8 cellular contexts compared by ENCODE assay signal in the genomic region with DNA sequence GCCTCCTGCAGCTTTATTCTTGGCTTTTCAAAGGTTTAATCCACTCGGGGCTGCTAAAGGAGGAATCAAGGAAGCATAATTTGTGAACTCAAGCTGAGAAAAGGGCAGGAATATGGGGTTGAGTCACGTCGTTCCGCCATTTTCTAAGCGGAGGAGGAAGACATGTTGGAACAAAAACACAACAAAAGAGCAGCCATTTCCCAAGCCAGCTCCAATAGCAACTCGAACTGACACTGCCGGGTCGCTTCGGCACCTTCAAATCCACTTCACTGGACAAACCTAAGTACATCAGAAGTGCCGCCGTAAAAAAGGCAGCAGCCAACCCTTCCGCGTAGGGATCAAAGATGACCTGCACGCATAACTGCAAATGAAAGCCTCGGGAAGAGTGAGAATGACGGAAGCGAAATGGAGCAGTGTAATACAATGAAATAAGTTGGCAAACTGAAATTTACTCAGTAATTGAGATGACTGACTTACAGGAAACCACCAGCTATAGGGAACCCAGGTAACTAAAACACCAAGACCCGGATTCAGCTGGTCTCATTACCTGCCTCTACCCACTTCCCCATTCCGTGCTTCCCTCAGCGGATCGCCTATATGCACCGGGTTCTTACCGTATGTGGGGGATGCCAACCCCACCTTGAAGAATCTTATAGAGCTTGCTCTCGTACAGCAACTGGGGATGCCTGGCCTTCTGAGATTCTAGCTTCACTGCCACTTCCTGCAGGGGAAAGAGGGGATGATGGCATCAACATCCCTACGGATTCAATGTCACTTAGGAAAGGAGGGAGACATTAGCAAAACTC. TPM values are rescaled to one million over a fixed set of nuclear protein-coding genes. Genes with fewer than 3 reads are reported as not detected.
DNase-seq lines count a peak whose midpoint lies in the region; ATAC-seq, FAIRE-seq and TF ChIP-seq lines count a peak whose summit lies in the region.

No MANE protein-coding gene starts in this region.

- DNase-seq in CD4-positive, CD25-positive, alpha-beta regulatory T cell: peak; percentile 26 to 57 (median 45)
- DNase-seq in SJCRH30: peak; percentile 40 to 66
- DNase-seq in astrocyte (ENCODE audit: low read depth): peak; percentile 29
- peak; percentile 17 to 24 (median 20) for DNase-seq in immature natural killer cell
- peak; percentile 60 for DNase-seq in small intestine
- DNase-seq in OCI-M2 (lab: John Stamatoyannopoulos, UW; ENCODE audit: unreplicated experiment): no peak

- peaks cover 23% of the 10 kb centered on the region for H3K36me3 ChIP-seq in CD4-positive, CD25-positive, alpha-beta regulatory T cell (ENCODE audit: control insufficient read depth, insufficient read depth, low read length)
- H3K36me3 ChIP-seq in HUES64 (ENCODE audit: insufficient read depth, low read length) (peaks cover 54% of the 10 kb centered on the region), SJCRH30 (peaks cover 51% of the 10 kb centered on the region), astrocyte (ENCODE audit: insufficient read depth, low read length) (peaks cover 11% of the 10 kb centered on the region), small intestine (ENCODE audit: control insufficient read depth in 2 of 2, insufficient read depth in 2 of 2, low read length in 2 of 2) (peaks cover 5 to 11% of the 10 kb centered on the region in 2 donors)

- H3K4me3 Mint-ChIP-seq in CD4-positive, CD25-positive, alpha-beta regulatory T cell: peak overlapping the region; percentile 96 to 100 (median 100)
- peak overlapping the region; percentile 94 for H3K4me3 Mint-ChIP-seq in astrocyte (ENCODE audit: unreplicated experiment)
- H3K4me3 Mint-ChIP-seq in immature natural killer cell: peak overlapping the region; percentile 96 to 99 (median 98)

- H3K27ac Mint-ChIP-seq in CD4-positive, CD25-positive, alpha-beta regulatory T cell: peak overlapping the region; percentile 99
- H3K27ac Mint-ChIP-seq in astrocyte (ENCODE audit: unreplicated experiment) (peak overlapping the region; percentile 99), immature natural killer cell (peak overlapping the region; percentile 96 to 99 (median 98))

- 2% methylated on average over 25 of the region's 25 CpGs for WGBS in HUES64
- WGBS in small intestine, 3 donors: 0 to 1% (median 1%) methylated on average over 25 of the region's 25 CpGs

- H4K20me1 ChIP-seq in astrocyte (ENCODE audit: insufficient read depth, low read length): peaks cover 54% of the 10 kb centered on the region

- no peak for FAIRE-seq in astrocyte (lab: Jason Lieb, UNC)
- FAIRE-seq in small intestine (lab: Jason Lieb, UNC): no peak

- H3K27me3 ChIP-seq in CD4-positive, CD25-positive, alpha-beta regulatory T cell (ENCODE audit: control insufficient read depth, insufficient read depth, low read length): no peaks in the 10 kb centered on the region
- no peaks in the 10 kb centered on the region for H3K27me3 ChIP-seq in HUES64 (ENCODE audit: insufficient read depth, low read length)
- no peaks in the 10 kb centered on the region for H3K27me3 ChIP-seq in SJCRH30
- no peaks in the 10 kb centered on the region for H3K27me3 ChIP-seq in astrocyte (ENCODE audit: insufficient read depth, low read length)
- H3K27me3 ChIP-seq in small intestine (ENCODE audit: control insufficient read depth in 2 of 2, insufficient read depth in 2 of 2, low read length in 2 of 2): no peaks in the 10 kb centered on the region

- ATAC-seq in CD4-positive, CD25-positive, alpha-beta regulatory T cell (ENCODE audit: low read depth in 2 of 2): no peak
- peak; percentile 31 for ATAC-seq in GM19328 (IDR thresholded peaks at IDR 0.05; ENCODE audit: unreplicated experiment)

- H3K79me2 ChIP-seq in astrocyte (ENCODE audit: insufficient read depth, low read length): peaks cover 72% of the 10 kb centered on the region

- peak overlapping the region; percentile 94 for H3K4me3 ChIP-seq in CD4-positive, CD25-positive, alpha-beta regulatory T cell (ENCODE audit: low read depth, low read length)
- H3K4me3 ChIP-seq in HUES64 (ENCODE audit: low read length): peak overlapping the region; percentile 100
- peak overlapping the region; percentile 99 for H3K4me3 ChIP-seq in SJCRH30
- H3K4me3 ChIP-seq in astrocyte (ENCODE audit: insufficient read depth, low read depth, low read length): peak overlapping the region; percentile 98
- peak overlapping the region; percentile 80 to 88 for H3K4me3 ChIP-seq in small intestine (ENCODE audit: low read depth in 1 of 2, low read length in 2 of 2)

- peaks cover 46% of the 10 kb centered on the region for H3K4me1 ChIP-seq in CD4-positive, CD25-positive, alpha-beta regulatory T cell (ENCODE audit: control insufficient read depth, insufficient read depth, low read length, poor library complexity, severe bottlenecking)
- H3K4me1 ChIP-seq in HUES64 (ENCODE audit: insufficient read depth, low read length) (peaks cover 23% of the 10 kb centered on the region), SJCRH30 (peaks cover 2% of the 10 kb centered on the region; the same call in 1 of the 2 replicates), astrocyte (ENCODE audit: insufficient read depth, low read length) (peaks cover 23% of the 10 kb centered on the region), small intestine (ENCODE audit: control insufficient read depth in 2 of 2, insufficient read depth in 1 of 2, low read depth in 1 of 2, low read length in 1 of 2) (peaks cover 3 to 11% of the 10 kb centered on the region in 2 donors)

- peaks cover 29% of the 10 kb centered on the region for H3K36me3 Mint-ChIP-seq in CD4-positive, CD25-positive, alpha-beta regulatory T cell
- peaks cover 31% of the 10 kb centered on the region for H3K36me3 Mint-ChIP-seq in astrocyte (ENCODE audit: low read depth, unreplicated experiment)
- H3K36me3 Mint-ChIP-seq in immature natural killer cell: peaks cover 0 to 7% (median 4%) of the 10 kb centered on the region in 3 donors

- H3K27me3 Mint-ChIP-seq in CD4-positive, CD25-positive, alpha-beta regulatory T cell: peaks cover 5% of the 10 kb centered on the region
- H3K27me3 Mint-ChIP-seq in astrocyte (ENCODE audit: low read depth, unreplicated experiment): no peaks in the 10 kb centered on the region
- peaks cover 13 to 16% (median 14%) of the 10 kb centered on the region in 3 donors for H3K27me3 Mint-ChIP-seq in immature natural killer cell (ENCODE audit: low read depth in 3 of 3)

- H3K9ac ChIP-seq in HUES64 (ENCODE audit: low read depth, low read length) (peak overlapping the region; percentile 98), astrocyte (ENCODE audit: low read length) (peak overlapping the region; percentile 100)

- no peaks in the 10 kb centered on the region for H3K9me3 ChIP-seq in CD4-positive, CD25-positive, alpha-beta regulatory T cell (ENCODE audit: control insufficient read depth in 2 of 2, low read length in 2 of 2)
- H3K9me3 ChIP-seq in HUES64 (ENCODE audit: insufficient read depth, low read depth, low read length) (no peaks in the 10 kb centered on the region), SJCRH30 (replicated peaks) (no peaks in the 10 kb centered on the region), astrocyte (ENCODE audit: insufficient read depth, low read depth, low read length) (no peaks in the 10 kb centered on the region), small intestine (ENCODE audit: control insufficient read depth, low read depth) (no peaks in the 10 kb centered on the region)

- peak overlapping the region; percentile 95 for H3K4me2 ChIP-seq in astrocyte (ENCODE audit: low read length)

- H2AFZ ChIP-seq in astrocyte (ENCODE audit: low read depth, low read length): no peak overlapping the region

- no peak for TF ChIP-seq CTCF in astrocyte (IDR thresholded peaks at IDR 0.05; ENCODE audit: insufficient read depth, low read depth, low read length)

- H3K27ac ChIP-seq in CD4-positive, CD25-positive, alpha-beta regulatory T cell (ENCODE audit: insufficient read depth, low read length, poor library complexity, severe bottlenecking): peak overlapping the region; percentile 97
- H3K27ac ChIP-seq in HUES64 (ENCODE audit: low read depth, low read length) (peak overlapping the region; percentile 96), SJCRH30 (peak overlapping the region; percentile 91), astrocyte (ENCODE audit: low read depth, low read length) (peak overlapping the region; percentile 99), small intestine (ENCODE audit: low read depth in 1 of 2, low read length in 1 of 2) (peak overlapping the region; percentile 97 to 99)

- peaks cover 21 to 56% (median 29%) of the 10 kb centered on the region in 4 donors for H3K4me1 Mint-ChIP-seq in CD4-positive, CD25-positive, alpha-beta regulatory T cell
- H3K4me1 Mint-ChIP-seq in astrocyte (ENCODE audit: low read depth, unreplicated experiment) (peaks cover 7% of the 10 kb centered on the region), immature natural killer cell (peaks cover 55 to 64% of the 10 kb centered on the region in 2 donors)

- no peaks in the 10 kb centered on the region for H3K9me3 Mint-ChIP-seq in CD4-positive, CD25-positive, alpha-beta regulatory T cell
- H3K9me3 Mint-ChIP-seq in astrocyte (ENCODE audit: unreplicated experiment) (no peaks in the 10 kb centered on the region), immature natural killer cell (no peaks in the 10 kb centered on the region)

RNA-seq across cellular contexts. Expression of gene CSNK1A1, which starts 1.6 kb away (rescaled TPM):
- 234 TPM for total RNA-seq in CD4-positive, CD25-positive, alpha-beta regulatory T cell
- 100 to 1,000 TPM; 134 to 152 (median 147) TPM for polyA plus RNA-seq in CD4-positive, CD25-positive, alpha-beta regulatory T cell
- polyA plus RNA-seq in HUES64 (2013, experiment 1 of 2): 155 TPM
- 160 TPM for polyA plus RNA-seq in HUES64 (2013, experiment 2 of 2)
- 204 and 205 TPM in 2 replicates for total RNA-seq in SJCRH30 (2014; rRNA removed; shearing (Covaris generic))
- total RNA-seq in astrocyte: 384 and 392 TPM in 2 replicates
- polyA plus RNA-seq in immature natural killer cell (100 to 1,000 TPM; 106 to 146 (median 134) TPM), small intestine (100 to 1,000 TPM in 1 of 3 donors, 10 to 100 TPM in 2; 58.6 to 105 (median 64.2) TPM)

RNA-seq across cellular contexts. Expression of gene ARHGEF37, which starts 31.6 kb away (rescaled TPM):
- 1.8 TPM for total RNA-seq in CD4-positive, CD25-positive, alpha-beta regulatory T cell
- polyA plus RNA-seq in CD4-positive, CD25-positive, alpha-beta regulatory T cell: under 1 TPM in 3 of 4 donors, not detected in 1; 0.20 to 0.55 (median 0.45) TPM
- 0.60 TPM for polyA plus RNA-seq in HUES64 (2013, experiment 1 of 2)
- polyA plus RNA-seq in HUES64 (2013, experiment 2 of 2): 0.57 TPM
- 0.05 and 0.38 TPM in 2 replicates for total RNA-seq in SJCRH30 (2014; rRNA removed; shearing (Covaris generic))
- 1.4 and 2.3 TPM in 2 replicates for total RNA-seq in astrocyte
- polyA plus RNA-seq in immature natural killer cell: under 1 TPM in 1 of 3 donors, not detected in 2; 0.47 TPM
- 1 to 10 TPM; 3.8 to 8.7 (median 4.2) TPM for polyA plus RNA-seq in small intestine
